ENCODE assay signal across 8 cellular contexts in the genomic region with DNA sequence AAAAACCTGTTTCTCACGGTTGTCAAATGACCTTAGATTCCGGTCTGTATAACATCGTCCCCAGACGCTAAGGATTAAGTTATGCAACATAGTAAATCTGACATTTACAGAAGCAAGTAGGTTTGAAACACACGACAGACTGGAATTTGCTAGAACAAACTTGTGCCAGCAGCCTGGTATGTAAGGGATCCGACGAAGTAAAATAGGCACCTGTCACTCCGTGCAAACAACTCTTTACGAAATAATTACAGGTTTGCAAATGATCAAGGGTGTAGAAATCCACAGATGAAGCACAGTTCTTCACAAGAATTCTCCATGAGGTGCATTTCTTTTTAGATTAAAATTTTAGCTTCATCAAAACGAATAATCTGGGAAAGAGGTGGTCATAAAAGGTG. TPM values are rescaled to one million over a fixed set of nuclear protein-coding genes. Genes with fewer than 3 reads are reported as not detected.
DNase-seq lines count a peak whose midpoint lies in the region; ATAC-seq, FAIRE-seq and TF ChIP-seq lines count a peak whose summit lies in the region.

No MANE protein-coding gene starts in this region.

- TF ChIP-seq EP300 in A549 (IDR thresholded peaks at IDR 0.05), result no peak

- no peaks in the 10 kb centered on the region for H3K9me3 ChIP-seq in A549
- no peaks in the 10 kb centered on the region for H3K9me3 ChIP-seq in SJCRH30 (replicated peaks)
- no peaks in the 10 kb centered on the region for H3K9me3 ChIP-seq in endothelial cell of umbilical vein (replicated peaks; ENCODE audit: control insufficient read depth, insufficient read depth, low read length)

- POLR2A ChIA-PET in A549 (lab: Yijun Ruan, JAX), result interaction anchor here (1.0 to 1.4 kb wide), 3 partner anchors 10 to 20 kb away, joined by 3 to 7 read pairs (median 4); no protein-coding TSS in a partner anchor
- POLR2A ChIA-PET in endothelial cell of umbilical vein (lab: Charles Lee), result interaction anchor here (1.0 kb wide), 2 partner anchors 120 to 161 kb away, joined by 3 read pairs; a partner anchor contains a TSS

- dilution Hi-C loops in endothelial cell of umbilical vein (cut with MboI; ENCODE audit: extremely low pct_ligation_motif_present, low sequenced_read_pairs), result no loop called here

- TF ChIP-seq POLR2A in A549 (IDR thresholded peaks at IDR 0.05; ENCODE audit: low read length), result no peak
- TF ChIP-seq POLR2A in endothelial cell of umbilical vein (IDR thresholded peaks at IDR 0.05; ENCODE audit: low read depth, low read length), result no peak

- intact Hi-C loops in endothelial cell of umbilical vein (cut with micrococcal nuclease), result loop anchor here (1.0 kb wide), 1 partner anchor 309 kb away; no protein-coding TSS in a partner anchor

- 7% methylated on average over 10 of the region's 10 CpGs for WGBS in A549 (ENCODE audit: missing lambda C conversion rate)

- ATAC-seq in A549 (peak; percentile 11 to 27; a peak in 3 of 6 replicates), GM18861 (IDR thresholded peaks at IDR 0.05; ENCODE audit: unreplicated experiment) (peak; percentile 15), HG03097 (IDR thresholded peaks at IDR 0.05; ENCODE audit: low FRiP score, unreplicated experiment) (peak; percentile 8)
- no peak for ATAC-seq in natural killer cell treated with Interleukin-12 subunit alpha and Interleukin-12 subunit beta and Interleukin-15 and Interleukin-18, amount 100 ng/mL, for 72 hours

- H3K4me3 Mint-ChIP-seq in natural killer cell treated with Interleukin-12 subunit alpha and Interleukin-12 subunit beta and Interleukin-15 and Interleukin-18, amount 100 ng/mL, for 72 hours, result peak overlapping the region; percentile 99

- TSS peak; percentile 50 for BruUV-seq in endothelial cell of umbilical vein (replicated peaks; lab: Mats Ljungman, UMichigan)

- peaks cover 21 to 26% of the 10 kb centered on the region in 2 donors for H3K4me1 Mint-ChIP-seq in natural killer cell treated with Interleukin-12 subunit alpha and Interleukin-12 subunit beta and Interleukin-15 and Interleukin-18, amount 100 ng/mL, for 72 hours (ENCODE audit: low read depth in 2 of 2)

- H3K27ac ChIP-seq in A549 (peak overlapping the region; percentile 82 to 87), SJCRH30 (no peak overlapping the region; the same call in 1 of the 2 replicates), endothelial cell of umbilical vein (ENCODE audit: insufficient read depth, low read depth, low read length) (no peak overlapping the region)

- CTCF ChIA-PET in A549 (lab: Yijun Ruan, JAX), result interaction anchor here (0.9 to 1.5 kb wide), 3 partner anchors 12 to 160 kb away, joined by 4 to 7 read pairs (median 4); no protein-coding TSS in a partner anchor
- CTCF ChIA-PET in endothelial cell of umbilical vein (lab: Charles Lee), result interaction anchor here (0.7 to 1.3 kb wide), 8 partner anchors 12 to 1408 kb away, joined by 3 to 18 read pairs (median 4); no protein-coding TSS in a partner anchor

- H3K4me3 ChIP-seq in A549 (peak overlapping the region; percentile 65), SJCRH30 (peak overlapping the region; percentile 64), endothelial cell of umbilical vein (replicated peaks in 1 of 3; ENCODE audit: insufficient read depth in 1 of 3, low read depth in 1 of 3, low read length in 3 of 3) (peak overlapping the region; percentile 67 to 88 (median 71))

- H2AFZ ChIP-seq in endothelial cell of umbilical vein (ENCODE audit: low read depth, low read length), result peak overlapping the region; percentile 67

- no peaks in the 10 kb centered on the region for H3K27me3 Mint-ChIP-seq in natural killer cell treated with Interleukin-12 subunit alpha and Interleukin-12 subunit beta and Interleukin-15 and Interleukin-18, amount 100 ng/mL, for 72 hours

- no peaks in the 10 kb centered on the region for H4K20me1 ChIP-seq in endothelial cell of umbilical vein (replicated peaks; ENCODE audit: control insufficient read depth, extremely low read depth, insufficient read depth, low read length)

- H3K79me2 ChIP-seq in endothelial cell of umbilical vein (ENCODE audit: control insufficient read depth, insufficient read depth, low read length), result peaks cover 1% of the 10 kb centered on the region

- TF ChIP-seq CTCF in A549 (IDR thresholded peaks at IDR 0.05), result no peak
- TF ChIP-seq CTCF in endothelial cell of umbilical vein (IDR thresholded peaks at IDR 0.05; ENCODE audit: extremely low read depth in 1 of 2, insufficient read depth in 1 of 2, low read depth in 1 of 2, low read length in 2 of 2), result no peak

- H3K9me1 ChIP-seq in endothelial cell of umbilical vein (replicated peaks; ENCODE audit: control insufficient read depth, extremely low read depth, insufficient read depth, low read length), result no peaks in the 10 kb centered on the region

- peaks cover 15% of the 10 kb centered on the region; the same call in 2 of the 3 replicates for H3K4me1 ChIP-seq in A549
- peaks cover 4% of the 10 kb centered on the region; the same call in 1 of the 2 replicates for H3K4me1 ChIP-seq in SJCRH30
- H3K4me1 ChIP-seq in endothelial cell of umbilical vein (ENCODE audit: control insufficient read depth, extremely low read depth, insufficient read depth, low read length), result peaks cover 16% of the 10 kb centered on the region

- no peaks in the 10 kb centered on the region for H3K27me3 ChIP-seq in SJCRH30
- no peaks in the 10 kb centered on the region for H3K27me3 ChIP-seq in endothelial cell of umbilical vein (ENCODE audit: control insufficient read depth in 2 of 2, insufficient read depth in 2 of 2, low read length in 2 of 2)

- H3K36me3 Mint-ChIP-seq in natural killer cell treated with Interleukin-12 subunit alpha and Interleukin-12 subunit beta and Interleukin-15 and Interleukin-18, amount 100 ng/mL, for 72 hours, result peaks cover 12% of the 10 kb centered on the region

- peak in 1 of 2 experiments; percentile 6 for DNase-seq in A549 (ENCODE audit: low read depth in 1 of 2, low spot score in 1 of 2)
- peak in 1 of 2 experiments; percentile 23 for DNase-seq in SJCRH30
- peak; percentile 49 for DNase-seq in endothelial cell of umbilical vein (ENCODE audit: low read depth, low spot score)
- no peak for DNase-seq in natural killer cell treated with Interleukin-12 subunit alpha and Interleukin-12 subunit beta and Interleukin-15 and Interleukin-18, amount 100 ng/mL, for 72 hours (ENCODE audit: low spot score)
- DNase-seq in DMS79 treated with DMSO at 0.1 percent for 48 hours (lab: John Stamatoyannopoulos, UW), result no peak
- DNase-seq in stimulated activated CD8-positive, alpha-beta memory T cell treated with anti-CD3 and anti-CD28 coated beads, Interleukin-4, amount 100 ng/mL, for 48 hours, result no peak

- H3K9ac ChIP-seq in endothelial cell of umbilical vein (replicated peaks; ENCODE audit: extremely low read depth, insufficient read depth, low read length), result peak overlapping the region; percentile 39

- H3K36me3 ChIP-seq in SJCRH30 (peaks cover 8% of the 10 kb centered on the region), endothelial cell of umbilical vein (ENCODE audit: control insufficient read depth in 2 of 2, extremely low read depth in 1 of 2, insufficient read depth in 2 of 2, low read length in 2 of 2) (no peaks in the 10 kb centered on the region)

- H3K4me2 ChIP-seq in A549 (peak overlapping the region; percentile 91), endothelial cell of umbilical vein (ENCODE audit: insufficient read depth, low read length) (peak overlapping the region; percentile 96)

- FAIRE-seq in A549 (lab: Jason Lieb, UNC) (no peak), endothelial cell of umbilical vein (lab: Jason Lieb, UNC) (no peak)

- TF ChIP-seq RAD21 in A549 (conservative IDR thresholded peaks at IDR 0.05 in 1 of 2, IDR thresholded peaks at IDR 0.05 in 1 of 2), result no peak

- no peaks in the 10 kb centered on the region for H3K9me3 Mint-ChIP-seq in natural killer cell treated with Interleukin-12 subunit alpha and Interleukin-12 subunit beta and Interleukin-15 and Interleukin-18, amount 100 ng/mL, for 72 hours

- peak overlapping the region; percentile 89 to 93 for H3K27ac Mint-ChIP-seq in natural killer cell treated with Interleukin-12 subunit alpha and Interleukin-12 subunit beta and Interleukin-15 and Interleukin-18, amount 100 ng/mL, for 72 hours

TF ChIP-seq in A549, 52 proteins besides CTCF, POLR2A, EP300 and RAD21:
- TF ChIP-seq SMC3 (IDR thresholded peaks at IDR 0.05) (no peak), CEBPB (IDR thresholded peaks at IDR 0.05) (0 out of 4 replicates have a peak, but pooled peaks of 1 of the 2 experiments have one; percentile 31)

TF ChIP-seq in endothelial cell of umbilical vein, 7 proteins besides CTCF, POLR2A, EP300 and RAD21 (continues in another document):
- TF ChIP-seq MYC (IDR thresholded peaks at IDR 0.05; ENCODE audit: low read depth, low read length) (no peak), FOS (IDR thresholded peaks at IDR 0.05; ENCODE audit: borderline replicate concordance, insufficient read depth, low read length) (no peak), EZH2 (IDR thresholded peaks at IDR 0.05; ENCODE audit: borderline replicate concordance, low read depth, low read length, severe bottlenecking) (no peak), POLR2AphosphoS5 (IDR thresholded peaks at IDR 0.05; ENCODE audit: insufficient read depth, low read depth, low read length) (no peak), JUN (IDR thresholded peaks at IDR 0.05; ENCODE audit: borderline replicate concordance, insufficient read depth, insufficient read length, low read depth) (no peak), GATA2 (IDR thresholded peaks at IDR 0.05; ENCODE audit: insufficient read depth, insufficient read length, low read depth, low read length) (no peak)

RNA-seq across cellular contexts. Expression of a gene that starts 0.5 kb away (rescaled TPM):
- polyA plus RNA-seq in A549 (2011; rRNA removed) (44.3 and 75.3 TPM in 2 replicates), A549 (2017; fragmentation: RNase III; extraction: RNeasy Plus Mini Kit Qiagen cat#74134 plus additional on column Dnase treatment) (47.7 to 51.0 TPM (median 50.2 TPM) in 3 replicates), endothelial cell of umbilical vein (10.4 and 14.3 TPM in 2 replicates)
- 18.3 and 21.4 TPM in 2 replicates for polyA plus RNA-seq in A549 (2012; cell fraction: cytosol; rRNA removed)
- 3.3 and 5.2 TPM in 2 replicates for polyA plus RNA-seq in A549 (2012; cell fraction: nucleus; rRNA removed)
- polyA minus RNA-seq in A549 (2011; rRNA and poly(A)+ RNA removed), result 7.5 and 8.9 TPM in 2 replicates
- 37.4 and 44.2 TPM in 2 replicates for total RNA-seq in SJCRH30 (2014; rRNA removed; shearing (Covaris generic))
- total RNA-seq in endothelial cell of umbilical vein, result 31.1 and 31.5 TPM in 2 replicates
- polyA plus RNA-seq in endothelial cell of umbilical vein (2011; cell fraction: cytosol; rRNA removed), result 27.5 and 29.3 TPM in 2 replicates
- polyA plus RNA-seq in endothelial cell of umbilical vein (2011; cell fraction: nucleus; rRNA removed), result 11.8 and 16.5 TPM in 2 replicates
- polyA plus RNA-seq in endothelial cell of umbilical vein (2012), result 30.0 and 49.2 TPM in 2 replicates
- 8.2 and 8.6 TPM in 2 replicates for polyA minus RNA-seq in endothelial cell of umbilical vein
- polyA minus RNA-seq in endothelial cell of umbilical vein (2011; cell fraction: cytosol; rRNA and poly(A)+ RNA removed), result 13.0 TPM
- 4.8 and 8.7 TPM in 2 replicates for polyA minus RNA-seq in endothelial cell of umbilical vein (2011; cell fraction: nucleus; rRNA and poly(A)+ RNA removed)
- total RNA-seq in natural killer cell treated with Interleukin-12 subunit alpha and Interleukin-12 subunit beta and Interleukin-15 and Interleukin-18, amount 100 ng/mL, for 72 hours, result 10 to 100 TPM; 14.7 to 16.6 TPM

Comparison
In these comparisons a context has a peak if more than half of its experiments do, and no peak if none do; other contexts are left out.
1. ATAC-seq: peak in A549 (2 of 2), GM18861 (single experiment) and HG03097 (single experiment); none in natural killer cell treated with Interleukin-12 subunit alpha and Interleukin-12 subunit beta and Interleukin-15 and Interleukin-18, amount 100 ng/mL, for 72 hours (0 of 2).
2. H3K27ac ChIP-seq: peak in A549 (2 of 2); none in SJCRH30 (single experiment) and endothelial cell of umbilical vein (single experiment).
3. Peak in every context shown above with its lines, with median percentiles within 50 percentile points of each other: H3K4me3 ChIP-seq.